Comparison of ENCODE assay signal across 11 cellular contexts in genomic region chr6:89597372-89597771, GRCh38. TPM values are rescaled to one million over a fixed set of nuclear protein-coding genes. Genes with fewer than 3 reads are reported as not detected.
DNase-seq lines count a peak whose midpoint lies in the region; ATAC-seq, FAIRE-seq and TF ChIP-seq lines count a peak whose summit lies in the region.
"Had no signal": no experiment of that assay in that cellular context is flagged by ENCODE, and none has a peak within 500 bp of the region (broad histone marks: within the 10 kb centered on the region; RNA-seq: fewer than 3 reads in every experiment).

No MANE protein-coding gene starts in this region.

- H3K4me1 Mint-ChIP-seq in activated CD4-positive, alpha-beta T cell treated with anti-CD3 and anti-CD28 coated beads, Interleukin-2, amount 10 ng/mL, durations not matched to agents 7 days and 5 days: peaks cover 38% of the 10 kb centered on the region

- no peaks in the 10 kb centered on the region for H3K27me3 ChIP-seq in OCI-LY3 (ENCODE audit: low read depth, low read length)
- H3K27me3 ChIP-seq: BLaER1 had no signal

- H4K20me1 ChIP-seq in OCI-LY3 (ENCODE audit: insufficient read depth, low read length): no peaks in the 10 kb centered on the region
- H4K20me1 ChIP-seq: BLaER1 had no signal

- in situ Hi-C loops in ACHN (cut with HindIII; ENCODE audit: low pct_ligation_motif_present, low pct_unique_long_range_greater_than_20kb, low sequenced_read_pairs): no loop called here

- H3K4me3 ChIP-seq in OCI-LY3 (ENCODE audit: low read length): peak overlapping the region; percentile 29; the same call in 1 of the 2 replicates
- H3K4me3 ChIP-seq: BLaER1 had no signal

- no peaks in the 10 kb centered on the region for H3K27me3 Mint-ChIP-seq in activated CD4-positive, alpha-beta T cell treated with anti-CD3 and anti-CD28 coated beads, Interleukin-2, amount 10 ng/mL, durations not matched to agents 7 days and 5 days

- H3K4me1 ChIP-seq in OCI-LY3 (ENCODE audit: low read length): peaks cover 35% of the 10 kb centered on the region

- peak overlapping the region; percentile 75 for H3K27ac Mint-ChIP-seq in activated CD4-positive, alpha-beta T cell treated with anti-CD3 and anti-CD28 coated beads, Interleukin-2, amount 10 ng/mL, durations not matched to agents 7 days and 5 days
- H3K27ac Mint-ChIP-seq: CD8-positive, alpha-beta T cell had no signal

- H3K9me3 Mint-ChIP-seq in activated CD4-positive, alpha-beta T cell treated with anti-CD3 and anti-CD28 coated beads, Interleukin-2, amount 10 ng/mL, durations not matched to agents 7 days and 5 days: peaks cover 11% of the 10 kb centered on the region
- H3K9me3 Mint-ChIP-seq: CD8-positive, alpha-beta T cell had no signal

- H3K9ac ChIP-seq in OCI-LY3 (ENCODE audit: low read length): no peak overlapping the region
- H3K9ac ChIP-seq: BLaER1 had no signal

- peak overlapping the region; percentile 86 for H3K27ac ChIP-seq in OCI-LY3 (ENCODE audit: low read length)
- H3K27ac ChIP-seq: BLaER1 had no signal

- peak overlapping the region; percentile 58 for H3K4me2 ChIP-seq in OCI-LY3 (ENCODE audit: low read length)
- H3K4me2 ChIP-seq: BLaER1 had no signal

- TF ChIP-seq POLR2A in GM12891 (IDR thresholded peaks at IDR 0.05; ENCODE audit: low read depth, low read length): no peak

- ATAC-seq in GM18867 (IDR thresholded peaks at IDR 0.05; ENCODE audit: unreplicated experiment): no peak
- ATAC-seq: CD8-positive, alpha-beta T cell had no signal

- H3K36me3 ChIP-seq in OCI-LY3 (replicated peaks; ENCODE audit: low read depth, low read length): no peaks in the 10 kb centered on the region
- H3K36me3 ChIP-seq: BLaER1 had no signal

- peak; percentile 59 for FAIRE-seq in GM12891 (lab: Jason Lieb, UNC)

- no peak for TF ChIP-seq CTCF in OCI-LY3 (IDR thresholded peaks at IDR 0.05; ENCODE audit: low read depth, low read length)

- DNase-seq in activated CD4-positive, alpha-beta T cell treated with anti-CD3 and anti-CD28 coated beads, Interleukin-2, amount 10 ng/mL, durations not matched to agents 7 days and 5 days: no peak
- DNase-seq in activated CD4-positive, alpha-beta T cell treated with anti-CD3 and anti-CD28 coated beads, Interleukin-2, amount 50 U/mL, for 48 hours: no peak
- DNase-seq in GM12891 (ENCODE audit: insufficient read length, low spot score) (no peak), germinal center (ENCODE audit: low spot score) (peak; percentile 16), ACHN (no peak)
- DNase-seq: CD8-positive, alpha-beta T cell; NCI-H1092; NCI-H2029 treated with DMSO at 0.1 percent for 48 hours had no signal

- H3K36me3 Mint-ChIP-seq in activated CD4-positive, alpha-beta T cell treated with anti-CD3 and anti-CD28 coated beads, Interleukin-2, amount 10 ng/mL, durations not matched to agents 7 days and 5 days (ENCODE audit: low read depth): peaks cover 23% of the 10 kb centered on the region
- H3K36me3 Mint-ChIP-seq: CD8-positive, alpha-beta T cell had no signal

- no peaks in the 10 kb centered on the region for H3K79me2 ChIP-seq in OCI-LY3 (ENCODE audit: low read length)

- POLR2A ChIA-PET in activated CD4-positive, alpha-beta T cell treated with anti-CD3 and anti-CD28 coated beads, Interleukin-2, amount 10 ng/mL, durations not matched to agents 7 days and 5 days (lab: Charles Lee): interaction anchor here (0.7 kb wide), 1 partner anchor 155 kb away, joined by 3 read pairs; no protein-coding TSS in a partner anchor

- no peak overlapping the region for H3K4me3 Mint-ChIP-seq in activated CD4-positive, alpha-beta T cell treated with anti-CD3 and anti-CD28 coated beads, Interleukin-2, amount 10 ng/mL, durations not matched to agents 7 days and 5 days
- H3K4me3 Mint-ChIP-seq: CD8-positive, alpha-beta T cell had no signal

- CTCF ChIA-PET in activated CD4-positive, alpha-beta T cell treated with anti-CD3 and anti-CD28 coated beads, Interleukin-2, amount 10 ng/mL, durations not matched to agents 7 days and 5 days (lab: Charles Lee): no interaction called here

- no peak overlapping the region for H2AFZ ChIP-seq in OCI-LY3 (ENCODE audit: low read depth, low read length)

- H3K9me3 ChIP-seq in OCI-LY3 (ENCODE audit: insufficient read depth, low read length): no peaks in the 10 kb centered on the region
- H3K9me3 ChIP-seq: BLaER1 had no signal

TF ChIP-seq in GM12891, 5 proteins besides CTCF, POLR2A, EP300 and RAD21:
- no peak for TF ChIP-seq POU2F2 (IDR thresholded peaks at IDR 0.05; ENCODE audit: low read depth, low read length)
- TF ChIP-seq SPI1 (IDR thresholded peaks at IDR 0.05; ENCODE audit: low read depth, low read length): peak; percentile 72

RNA-seq across cellular contexts. Expression of gene LYRM2, which starts 41.2 kb away (rescaled TPM):
- total RNA-seq in activated CD4-positive, alpha-beta T cell treated with anti-CD3 and anti-CD28 coated beads, Interleukin-2, amount 10 ng/mL, durations not matched to agents 7 days and 5 days: 10 to 100 TPM; 28.0 to 32.0 TPM
- 21.5 TPM for polyA plus RNA-seq in GM12891 (2012; ENCODE audit: low read depth, missing spikeins)
